Comparison of ENCODE assay signal across 8 cellular contexts in genomic region chr1:230067871-230068814, GRCh38. TPM values are rescaled to one million over a fixed set of nuclear protein-coding genes. Genes with fewer than 3 reads are reported as not detected.
DNase-seq lines count a peak whose midpoint lies in the region; ATAC-seq and TF ChIP-seq lines count a peak whose summit lies in the region.

No MANE protein-coding gene starts in this region.

- DNase-seq in Caki2 (ENCODE audit: low read depth) (peak; percentile 30), HuH-7.5 (ENCODE audit: low spot score) (peak; percentile 59), endodermal cell (peak; percentile 72), mesenchymal stem cell (peak; percentile 54)
- peak; percentile 46 for DNase-seq in activated CD4-positive, alpha-beta memory T cell treated with anti-CD3 and anti-CD28 coated beads for 36 hours
- DNase-seq in stimulated activated naive CD8-positive, alpha-beta T cell treated with anti-CD3 and anti-CD28 coated beads, Interleukin-15, amount 100 ng/mL, for 72 hours, result peak; percentile 21 to 35

- peak overlapping the region; percentile 70 to 96 for H3K18ac ChIP-seq in mesenchymal stem cell (ENCODE audit: low read depth in 1 of 2, low read length in 2 of 2)

- H2BK120ac ChIP-seq in mesenchymal stem cell (ENCODE audit: low read depth, low read length), result peak overlapping the region; percentile 68

- H3K4me1 ChIP-seq in endodermal cell (ENCODE audit: control insufficient read depth, insufficient read depth, low read length), result no peaks in the 10 kb centered on the region
- peaks cover 16% of the 10 kb centered on the region for H3K4me1 ChIP-seq in mesenchymal stem cell (ENCODE audit: control insufficient read depth, insufficient read depth, low read depth, low read length)

- H2BK12ac ChIP-seq in mesenchymal stem cell (ENCODE audit: low read length in 2 of 2), result peak overlapping the region in 1 of 2 experiments; percentile 45

- H4K8ac ChIP-seq in mesenchymal stem cell (ENCODE audit: low read length), result peak overlapping the region; percentile 27

- peak overlapping the region in 1 of 2 experiments; percentile 37 for H3K14ac ChIP-seq in mesenchymal stem cell (ENCODE audit: low read length in 2 of 2)

- peak; percentile 52 for TF ChIP-seq CTCF in endodermal cell (conservative IDR thresholded peaks at IDR 0.05)

- intact Hi-C loops in activated CD4-positive, alpha-beta memory T cell treated with anti-CD3 and anti-CD28 coated beads for 36 hours (cut with micrococcal nuclease), result loop anchor here (1.0 to 5.0 kb wide), 7 partner anchors 9 to 909 kb away; partner anchors contain the start of genes ARV1 and TTC13

- CTCF ChIA-PET in activated CD4-positive, alpha-beta memory T cell treated with anti-CD3 and anti-CD28 coated beads for 36 hours (lab: Charles Lee), result interaction anchor here (1.2 to 1.7 kb wide), 2 partner anchors 9 to 12 kb away, joined by 4 to 5 read pairs; no protein-coding TSS in a partner anchor

- no peaks in the 10 kb centered on the region for H3K36me3 Mint-ChIP-seq in activated CD4-positive, alpha-beta memory T cell treated with anti-CD3 and anti-CD28 coated beads for 36 hours
- no peaks in the 10 kb centered on the region for H3K36me3 Mint-ChIP-seq in endodermal cell (ENCODE audit: low read depth)

- H3K27me3 ChIP-seq in endodermal cell (ENCODE audit: control insufficient read depth, insufficient read depth, low read length, poor library complexity, severe bottlenecking) (peaks cover 8% of the 10 kb centered on the region), mesenchymal stem cell (ENCODE audit: control insufficient read depth in 1 of 2, insufficient read depth in 1 of 2, low read length in 2 of 2) (no peaks in the 10 kb centered on the region)

- peak overlapping the region; percentile 46 to 86 for H3K4ac ChIP-seq in mesenchymal stem cell (ENCODE audit: low read depth in 1 of 2, low read length in 2 of 2)

- H3K9ac ChIP-seq in endodermal cell (ENCODE audit: extremely low read depth, low read length, poor library complexity, severe bottlenecking), result peak overlapping the region; percentile 31
- peak overlapping the region; percentile 93 for H3K9ac ChIP-seq in mesenchymal stem cell (ENCODE audit: low read length)

- no peak overlapping the region for H2BK5ac ChIP-seq in mesenchymal stem cell (ENCODE audit: low read depth, low read length, poor library complexity, severe bottlenecking)

- H2BK15ac ChIP-seq in mesenchymal stem cell (ENCODE audit: low read depth, poor library complexity, severe bottlenecking), result peak overlapping the region; percentile 29

- peak overlapping the region; percentile 86 for H3K4me3 Mint-ChIP-seq in activated CD4-positive, alpha-beta memory T cell treated with anti-CD3 and anti-CD28 coated beads for 36 hours
- H3K4me3 Mint-ChIP-seq in endodermal cell, result peak overlapping the region; percentile 76
- peak overlapping the region; percentile 84 to 89 for H3K4me3 Mint-ChIP-seq in stimulated activated naive CD8-positive, alpha-beta T cell treated with anti-CD3 and anti-CD28 coated beads, Interleukin-15, amount 100 ng/mL, for 72 hours

- H3K36me3 ChIP-seq in endodermal cell (ENCODE audit: control insufficient read depth, insufficient read depth, low read length) (no peaks in the 10 kb centered on the region), mesenchymal stem cell (ENCODE audit: control insufficient read depth in 1 of 2, insufficient read depth in 2 of 2, low read depth in 1 of 2, low read length in 2 of 2) (no peaks in the 10 kb centered on the region)

- H3K79me1 ChIP-seq in mesenchymal stem cell (replicated peaks; ENCODE audit: low read length, poor library complexity, severe bottlenecking), result peaks cover 9% of the 10 kb centered on the region

- H3K27ac ChIP-seq in endodermal cell (ENCODE audit: low read depth, low read length) (peak overlapping the region; percentile 54), mesenchymal stem cell (ENCODE audit: low read length, poor library complexity, severe bottlenecking) (no peak overlapping the region)

- ATAC-seq in stimulated activated naive CD8-positive, alpha-beta T cell treated with anti-CD3 and anti-CD28 coated beads, Interleukin-15, amount 100 ng/mL, for 72 hours, result peak; percentile 1
- ATAC-seq in HG02970 (IDR thresholded peaks at IDR 0.05; ENCODE audit: low FRiP score, unreplicated experiment) (no peak), GM21526 (IDR thresholded peaks at IDR 0.05; ENCODE audit: low FRiP score, unreplicated experiment) (no peak)

- H3K23ac ChIP-seq in mesenchymal stem cell (ENCODE audit: low read length in 2 of 2), result peak overlapping the region; percentile 37 to 66

- no peaks in the 10 kb centered on the region for H3K27me3 Mint-ChIP-seq in activated CD4-positive, alpha-beta memory T cell treated with anti-CD3 and anti-CD28 coated beads for 36 hours
- peaks cover 13% of the 10 kb centered on the region for H3K27me3 Mint-ChIP-seq in endodermal cell (ENCODE audit: insufficient read depth)
- H3K27me3 Mint-ChIP-seq in stimulated activated naive CD8-positive, alpha-beta T cell treated with anti-CD3 and anti-CD28 coated beads, Interleukin-15, amount 100 ng/mL, for 72 hours, result no peaks in the 10 kb centered on the region

- H3K4me3 ChIP-seq in endodermal cell (ENCODE audit: low read length) (peak overlapping the region; percentile 78), mesenchymal stem cell (ENCODE audit: insufficient read depth in 1 of 2, low read depth in 1 of 2, low read length in 2 of 2) (peak overlapping the region; percentile 93 to 94)

- 2 to 3% methylated on average over 34 to 65 of the region's 65 CpGs for WGBS in endodermal cell (ENCODE audit: insufficient coverage in 1 of 2, insufficient read length in 1 of 2), 2 experiments
- WGBS in mesenchymal stem cell, result 3% methylated on average over 65 of the region's 65 CpGs

- H4K91ac ChIP-seq in mesenchymal stem cell (ENCODE audit: low read length), result peak overlapping the region; percentile 66

- in situ Hi-C loops in Caki2 (cut with HindIII; ENCODE audit: low pct_unique_long_range_greater_than_20kb, low sequenced_read_pairs), result no loop called here

- H2AFZ ChIP-seq in mesenchymal stem cell (ENCODE audit: low read depth, low read length), result no peak overlapping the region

- POLR2A ChIA-PET in activated CD4-positive, alpha-beta memory T cell treated with anti-CD3 and anti-CD28 coated beads for 36 hours (lab: Charles Lee), result no interaction called here

- H2AK5ac ChIP-seq in mesenchymal stem cell (ENCODE audit: low read length, severe bottlenecking), result no peak overlapping the region

- H3K9me3 Mint-ChIP-seq in activated CD4-positive, alpha-beta memory T cell treated with anti-CD3 and anti-CD28 coated beads for 36 hours, result no peaks in the 10 kb centered on the region
- H3K9me3 Mint-ChIP-seq in endodermal cell, result peaks cover 3% of the 10 kb centered on the region
- H3K9me3 Mint-ChIP-seq in stimulated activated naive CD8-positive, alpha-beta T cell treated with anti-CD3 and anti-CD28 coated beads, Interleukin-15, amount 100 ng/mL, for 72 hours, result peaks cover 0 to 4% of the 10 kb centered on the region in 2 donors

- no peaks in the 10 kb centered on the region for H3K9me3 ChIP-seq in endodermal cell (ENCODE audit: control insufficient read depth, low read length)
- H3K9me3 ChIP-seq in mesenchymal stem cell (ENCODE audit: control insufficient read depth, low read length), result no peaks in the 10 kb centered on the region

- peaks cover 47% of the 10 kb centered on the region for H3K4me1 Mint-ChIP-seq in activated CD4-positive, alpha-beta memory T cell treated with anti-CD3 and anti-CD28 coated beads for 36 hours (ENCODE audit: low read depth)
- H3K4me1 Mint-ChIP-seq in endodermal cell, result peaks cover 16% of the 10 kb centered on the region
- peaks cover 58% of the 10 kb centered on the region for H3K4me1 Mint-ChIP-seq in stimulated activated naive CD8-positive, alpha-beta T cell treated with anti-CD3 and anti-CD28 coated beads, Interleukin-15, amount 100 ng/mL, for 72 hours

- peak overlapping the region; percentile 89 for H3K4me2 ChIP-seq in mesenchymal stem cell (ENCODE audit: low read length, poor library complexity, severe bottlenecking)

- peak overlapping the region; percentile 81 for H3K27ac Mint-ChIP-seq in activated CD4-positive, alpha-beta memory T cell treated with anti-CD3 and anti-CD28 coated beads for 36 hours
- H3K27ac Mint-ChIP-seq in endodermal cell, result peak overlapping the region; percentile 69
- H3K27ac Mint-ChIP-seq in stimulated activated naive CD8-positive, alpha-beta T cell treated with anti-CD3 and anti-CD28 coated beads, Interleukin-15, amount 100 ng/mL, for 72 hours, result peak overlapping the region; percentile 94

RNA-seq across cellular contexts. Expression of gene GALNT2, which starts 1.1 kb away (rescaled TPM):
- total RNA-seq in Caki2 (2014; rRNA removed; shearing (Covaris generic); ENCODE audit: low replicate concordance), result 36.3 and 44.6 TPM in 2 replicates
- 10 to 100 TPM; 49.5 to 51.0 TPM for total RNA-seq in activated CD4-positive, alpha-beta memory T cell treated with anti-CD3 and anti-CD28 coated beads for 36 hours
- total RNA-seq in endodermal cell, result 10 to 100 TPM; 41.6 to 63.5 TPM
- polyA plus RNA-seq in endodermal cell (2013, experiment 1 of 2), result 85.8 TPM
- 77.5 TPM for polyA plus RNA-seq in endodermal cell (2013, experiment 2 of 2)
- polyA plus RNA-seq in mesenchymal stem cell (2013, experiment 1 of 2), result 128 TPM
- polyA plus RNA-seq in mesenchymal stem cell (2013, experiment 2 of 2), result 130 TPM
